In genomic region chr2:43355399-43355798, GRCh38 we compare ENCODE assay signal across 7 cellular contexts.
"Had no signal": no experiment of that assay in that cellular context is flagged by ENCODE, and none has a peak within 500 bp of the region (broad histone marks: within the 10 kb centered on the region; RNA-seq: fewer than 3 reads in every experiment).

No MANE protein-coding gene starts in this region.

- DNase-seq: H9, HCEC 1CT, KBM-7 had no signal

- ATAC-seq: GM23338 had no signal

- H3K4me3 ChIP-seq: GM23338 had no signal

- H3K9me3 Mint-ChIP-seq: GM23338, H9, IgD-negative memory B cell had no signal

- H3K27me3 Mint-ChIP-seq: IgD-negative memory B cell had no signal

- H3K4me3 Mint-ChIP-seq: GM23338, H9, IgD-negative memory B cell had no signal

- H3K27ac ChIP-seq: HL-60 had no signal

- H3K4me2 ChIP-seq: GM23338 had no signal

- H2AFZ ChIP-seq: GM23338 had no signal

- FAIRE-seq: H1 had no signal

- H3K27ac Mint-ChIP-seq: GM23338, H9 had no signal
